Comparison of ENCODE assay signal across 8 cellular contexts in the genomic region with DNA sequence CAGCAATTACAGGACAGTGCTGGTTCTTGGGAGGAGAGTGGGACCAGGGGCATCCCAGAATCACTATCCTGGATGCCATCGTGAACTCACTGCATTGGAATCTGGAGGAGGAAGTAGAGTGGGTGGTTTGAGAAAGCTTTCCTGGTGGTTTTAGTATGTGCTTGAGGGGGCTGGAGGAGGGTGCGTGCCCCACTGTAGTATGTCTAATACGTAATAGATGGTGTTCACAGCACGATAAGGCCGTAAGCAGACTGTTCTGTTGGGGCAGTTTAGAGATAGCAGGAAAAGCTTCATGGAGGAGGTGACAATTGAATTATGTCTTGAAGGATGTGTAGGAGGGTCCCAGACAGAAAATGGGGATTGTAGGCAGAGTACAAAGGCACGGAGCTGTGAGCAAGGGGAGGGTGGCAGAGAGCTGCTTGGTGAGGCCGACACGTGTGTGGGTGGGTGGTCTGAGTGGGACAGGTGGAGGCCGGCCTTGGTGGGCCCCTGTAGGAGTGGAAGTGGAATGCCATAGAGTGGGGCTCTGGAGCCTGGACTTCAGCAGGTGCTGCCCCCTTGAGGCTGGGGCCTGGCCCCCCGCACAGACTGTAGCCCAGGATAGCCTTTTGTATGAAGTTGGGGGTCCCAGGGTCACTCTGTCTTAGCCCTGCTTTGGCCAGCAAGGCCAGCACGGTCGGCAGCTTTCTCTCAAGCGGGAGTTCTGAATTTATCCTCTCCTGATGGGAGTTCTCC.
A peak's percentile ranks its signal among the peaks of the same experiment; 100 is the strongest.
DNase-seq lines count a peak whose midpoint lies in the region; ATAC-seq, FAIRE-seq and TF ChIP-seq lines count a peak whose summit lies in the region.

No MANE protein-coding gene starts in this region.

- TF ChIP-seq CTCF in foreskin fibroblast (IDR thresholded peaks at IDR 0.05; ENCODE audit: low read depth, low read length): peak; percentile 5

- no peak overlapping the region for H3K4me3 ChIP-seq in foreskin fibroblast (ENCODE audit: low read depth in 1 of 2, low read length in 2 of 2)

- no peak for ATAC-seq in GM21423 (IDR thresholded peaks at IDR 0.05; ENCODE audit: unreplicated experiment)

- peak; percentile 26 for DNase-seq in NCI-H82 (lab: John Stamatoyannopoulos, UW)
- DNase-seq in NCI-H82 treated with DMSO at 0.1 percent for 48 hours (lab: John Stamatoyannopoulos, UW; ENCODE audit: unreplicated experiment): no peak
- DNase-seq in RCC 7860 (ENCODE audit: low spot score): peak; percentile 75
- peak in 1 of 2 donors; percentile 39 for DNase-seq in foreskin fibroblast
- DNase-seq in stimulated activated CD8-positive, alpha-beta memory T cell treated with anti-CD3 and anti-CD28 coated beads, Interleukin-4, amount 100 ng/mL, for 48 hours: peak; percentile 45
- no peak for DNase-seq in NCI-H1694 (lab: John Stamatoyannopoulos, UW)
- DNase-seq in activated T-cell treated with anti-CD3 and anti-CD28 coated beads, Interleukin-2, amount 50 U/mL, for 1 hour: no peak

- FAIRE-seq in RCC 7860 (lab: Jason Lieb, UNC): peak; percentile 71

Comparison
In these comparisons a context has a peak if more than half of its experiments do, and no peak if none do; other contexts are left out.
1. DNase-seq: peak in NCI-H82 (single experiment), RCC 7860 (single experiment) and stimulated activated CD8-positive, alpha-beta memory T cell treated with anti-CD3 and anti-CD28 coated beads, Interleukin-4, amount 100 ng/mL, for 48 hours (single experiment); none in NCI-H82 treated with DMSO at 0.1 percent for 48 hours (single experiment), NCI-H1694 (single experiment) and activated T-cell treated with anti-CD3 and anti-CD28 coated beads, Interleukin-2, amount 50 U/mL, for 1 hour (single experiment).